12 cellular contexts compared by ENCODE assay signal in genomic region chr2:230541934-230542380, GRCh38.
A peak's percentile ranks its signal among the peaks of the same experiment; 100 is the strongest.
DNase-seq lines count a peak whose midpoint lies in the region; ATAC-seq lines count a peak whose summit lies in the region.
"Had no signal": no experiment of that assay in that cellular context is flagged by ENCODE, and none has a peak within 500 bp of the region (broad histone marks: within the 10 kb centered on the region; RNA-seq: fewer than 3 reads in every experiment).

No MANE protein-coding gene starts in this region.

- H3K36me3 ChIP-seq in adipocyte (ENCODE audit: control insufficient read depth, insufficient read depth, low read length, severe bottlenecking), result peaks cover 42% of the 10 kb centered on the region
- H3K36me3 ChIP-seq: cardiac muscle cell, HAP-1 had no signal

- no peak overlapping the region for H3K9ac ChIP-seq in adipocyte (ENCODE audit: low read length)
- H3K9ac ChIP-seq: parathyroid adenoma had no signal

- ATAC-seq in GM18498 (IDR thresholded peaks at IDR 0.05; ENCODE audit: unreplicated experiment), result peak; percentile 72
- peak; percentile 73 for ATAC-seq in GM21367 (IDR thresholded peaks at IDR 0.05; ENCODE audit: unreplicated experiment)
- ATAC-seq in HG03159 (IDR thresholded peaks at IDR 0.05; ENCODE audit: unreplicated experiment), result peak; percentile 72
- no peak for ATAC-seq in Right ventricle myocardium superior (ENCODE audit: poor library complexity)
- ATAC-seq: heart right ventricle had no signal

- no peaks in the 10 kb centered on the region for H3K4me1 ChIP-seq in adipocyte (ENCODE audit: control insufficient read depth, insufficient read depth, low read length)
- H3K4me1 ChIP-seq: HAP-1, heart right ventricle, parathyroid adenoma had no signal

- intact Hi-C loops in Right ventricle myocardium superior (cut with DNase I), result no loop called here

- H3K27me3 ChIP-seq in adipocyte (replicated peaks; ENCODE audit: control insufficient read depth, insufficient read depth, low read length), result no peaks in the 10 kb centered on the region
- H3K27me3 ChIP-seq: cardiac muscle cell, heart right ventricle had no signal

- DNase-seq in adipocyte (ENCODE audit: low read depth) (peak; percentile 16), D341Med (ENCODE audit: low spot score) (no peak), Right ventricle myocardium superior (no peak), AML-193 (lab: John Stamatoyannopoulos, UW) (no peak), NCI-H2081 (lab: John Stamatoyannopoulos, UW) (no peak)
- DNase-seq: heart right ventricle had no signal

- H3K9me3 ChIP-seq in adipocyte (ENCODE audit: control insufficient read depth, low read length), result no peaks in the 10 kb centered on the region
- H3K9me3 ChIP-seq: HAP-1 had no signal

- no peak overlapping the region for H3K4me3 ChIP-seq in adipocyte (ENCODE audit: low read length)
- H3K4me3 ChIP-seq: cardiac muscle cell, HAP-1, heart right ventricle had no signal
